25 cellular contexts compared by ENCODE assay signal in the genomic region with DNA sequence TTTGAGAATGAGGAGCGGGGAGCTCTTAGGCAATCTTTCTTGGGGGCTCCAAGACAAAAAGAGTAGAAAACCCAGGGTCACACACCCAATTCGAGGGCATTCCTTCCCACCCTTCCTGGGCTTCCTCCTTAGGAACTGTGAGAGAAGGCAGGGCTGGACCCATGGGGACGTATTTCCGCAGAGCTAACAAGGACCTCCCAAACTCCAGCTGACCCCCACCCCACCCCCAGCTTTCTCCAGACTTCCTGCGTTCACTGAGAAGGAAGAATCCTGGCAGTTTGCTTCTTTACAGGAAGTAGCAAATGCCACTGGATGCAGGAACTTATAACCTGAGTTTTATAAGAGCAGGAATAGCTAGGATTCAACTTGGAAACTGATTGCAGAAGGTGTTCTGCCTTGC. TPM values are rescaled to one million over a fixed set of nuclear protein-coding genes. Genes with fewer than 3 reads are reported as not detected.
"Had no signal": no experiment of that assay in that cellular context is flagged by ENCODE, and none has a peak within 500 bp of the region (broad histone marks: within the 10 kb centered on the region; RNA-seq: fewer than 3 reads in every experiment).

No MANE protein-coding gene starts in this region.

- H3K4me3 ChIP-seq: coronary artery, right lobe of liver, skin epidermis, tibial artery had no signal

- H3K27ac ChIP-seq: coronary artery, right lobe of liver, skin epidermis, tibial artery had no signal

- H3K9me3 ChIP-seq: right lobe of liver, tibial artery had no signal

- ATAC-seq: activated T-cell treated with anti-CD3 and anti-CD28 coated beads, Interleukin-2, amount 50 U/mL, for 72 hours; left ventricle myocardium superior; right lobe of liver had no signal

- FAIRE-seq: bronchial epithelial cell had no signal

- H3K36me3 ChIP-seq: right lobe of liver, tibial artery had no signal

- DNase-seq: activated CD4-positive, alpha-beta memory T cell treated with anti-CD3 and anti-CD28 coated beads for 36 hours; activated CD4-positive, alpha-beta T cell treated with anti-CD3 and anti-CD28 coated beads for 48 hours; activated effector memory CD4-positive, alpha-beta T cell treated with Interleukin-2 at 50 U/mL for 16 hours; activated naive CD4-positive, alpha-beta T cell treated with anti-CD3 and anti-CD28 coated beads for 36 hours; activated naive CD8-positive, alpha-beta T cell treated with anti-CD3 and anti-CD28 coated beads, Interleukin-2, amount 10 ng/mL, durations not matched to agents 7 days and 5 days; activated T-cell treated with anti-CD3 and anti-CD28 coated beads, Interleukin-2, amount 50 U/mL, for 72 hours; amniotic stem cell; erythroblast; foreskin fibroblast; kidney glomerular epithelial cell; left ventricle myocardium superior; midbrain; nephron progenitor cell; occipital lobe; right lobe of liver; stimulated activated CD4-positive, alpha-beta T cell treated with anti-CD3 and anti-CD28 coated beads, Interleukin-1b, Interleukin-23, amount 100 ng/mL, for 48 hours; T1000; tibial artery had no signal

RNA-seq across cellular contexts. Expression of gene LHX9, which starts 2.7 kb away (rescaled TPM):
- total RNA-seq: activated CD4-positive, alpha-beta memory T cell treated with anti-CD3 and anti-CD28 coated beads for 36 hours; activated naive CD4-positive, alpha-beta T cell treated with anti-CD3 and anti-CD28 coated beads for 36 hours; activated naive CD8-positive, alpha-beta T cell treated with anti-CD3 and anti-CD28 coated beads, Interleukin-2, amount 10 ng/mL, durations not matched to agents 7 days and 5 days; bronchial epithelial cell; fibroblast of lung; glomerular endothelial cell; T-helper 1 cell treated with Interleukin-12 subunit alpha and Interleukin-12 subunit beta and Interleukin-4 antibody, amounts not matched to agents 30 ng/mL and 1 ng/mL, for 36 hours had no signal
- polyA plus RNA-seq: fibroblast of lung, urinary bladder had no signal

RNA-seq across cellular contexts. Expression of gene C1orf53, which starts 12.1 kb away (rescaled TPM):
- total RNA-seq: activated T-cell treated with anti-CD3 and anti-CD28 coated beads, Interleukin-2, amount 50 U/mL, for 72 hours; occipital lobe had no signal
